8 cellular contexts compared by ENCODE assay signal in the genomic region with DNA sequence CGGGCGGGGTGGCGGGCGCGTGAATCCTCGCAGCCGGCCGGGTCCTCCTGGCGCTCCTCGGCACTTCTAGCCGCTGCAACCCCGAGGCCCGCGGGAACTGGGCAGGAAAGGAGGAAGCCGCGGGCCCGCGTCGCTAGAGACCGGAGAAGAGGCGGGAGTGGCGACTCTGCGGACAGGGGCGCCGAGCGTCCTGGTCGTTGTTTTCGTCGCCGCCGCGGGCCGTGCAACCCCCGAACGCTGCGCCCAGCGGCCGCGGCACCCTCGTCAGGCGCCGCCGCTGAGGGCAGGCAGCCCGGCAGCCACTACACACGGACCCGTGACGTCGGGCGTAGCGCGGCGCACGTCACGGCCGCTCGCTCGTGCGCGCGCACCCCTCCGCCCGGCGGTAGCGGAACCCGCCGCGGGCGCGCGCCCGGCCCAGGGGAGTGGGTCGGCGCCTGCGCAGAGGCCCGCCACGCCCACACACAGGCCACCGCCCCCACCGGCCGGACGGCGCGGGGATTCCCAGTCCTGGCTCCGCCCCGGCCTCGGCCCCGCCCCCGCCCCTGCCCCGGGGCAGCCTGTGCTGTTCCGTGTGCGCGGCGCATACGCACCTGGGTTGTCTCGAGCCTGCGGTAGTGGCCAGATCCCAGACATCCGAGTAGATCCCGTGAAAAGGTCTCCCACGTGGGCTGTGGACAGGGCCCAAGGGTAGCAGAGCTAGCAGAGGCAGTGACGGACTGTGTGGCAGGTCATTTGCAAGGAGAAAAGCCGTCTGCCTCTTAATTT. TPM values are rescaled to one million over a fixed set of nuclear protein-coding genes. Genes with fewer than 3 reads are reported as not detected.
DNase-seq lines count a peak whose midpoint lies in the region; ATAC-seq lines count a peak whose summit lies in the region.

A gene with protein sequence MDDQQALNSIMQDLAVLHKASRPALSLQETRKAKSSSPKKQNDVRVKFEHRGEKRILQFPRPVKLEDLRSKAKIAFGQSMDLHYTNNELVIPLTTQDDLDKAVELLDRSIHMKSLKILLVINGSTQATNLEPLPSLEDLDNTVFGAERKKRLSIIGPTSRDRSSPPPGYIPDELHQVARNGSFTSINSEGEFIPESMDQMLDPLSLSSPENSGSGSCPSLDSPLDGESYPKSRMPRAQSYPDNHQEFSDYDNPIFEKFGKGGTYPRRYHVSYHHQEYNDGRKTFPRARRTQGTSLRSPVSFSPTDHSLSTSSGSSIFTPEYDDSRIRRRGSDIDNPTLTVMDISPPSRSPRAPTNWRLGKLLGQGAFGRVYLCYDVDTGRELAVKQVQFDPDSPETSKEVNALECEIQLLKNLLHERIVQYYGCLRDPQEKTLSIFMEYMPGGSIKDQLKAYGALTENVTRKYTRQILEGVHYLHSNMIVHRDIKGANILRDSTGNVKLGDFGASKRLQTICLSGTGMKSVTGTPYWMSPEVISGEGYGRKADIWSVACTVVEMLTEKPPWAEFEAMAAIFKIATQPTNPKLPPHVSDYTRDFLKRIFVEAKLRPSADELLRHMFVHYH (minus strand): TSS at position 321 of the 768 bp plus-strand sequence. CDS start 44,846 bp downstream, outside the sequence.

- POLR2A ChIA-PET in naive thymus-derived CD4-positive, alpha-beta T cell (lab: Charles Lee): interaction anchor here (0.7 to 2.5 kb wide), 12 partner anchors 8 to 423 kb away, joined by 3 to 25 read pairs (median 4); a partner anchor contains a TSS

- peaks cover 45 to 71% (median 67%) of the 10 kb centered on the region in 7 donors for H3K4me1 Mint-ChIP-seq in naive thymus-derived CD4-positive, alpha-beta T cell
- peaks cover 83% of the 10 kb centered on the region for H3K4me1 Mint-ChIP-seq in stimulated activated memory B cell treated with anti-CD40 and anti-IgM and Interleukin-4, amounts not matched to agents 10 μg/mL and 1 μg/mL and 100 μg/mL, for 72 hours

- peak within 1 kb of the TSS; percentile 98 for H3K27ac ChIP-seq in KOPT-K1 (ENCODE audit: low read depth, low read length, poor library complexity, severe bottlenecking)
- peak within 1 kb of the TSS; percentile 100 for H3K27ac ChIP-seq in naive thymus-derived CD4-positive, alpha-beta T cell (ENCODE audit: low read depth, low read length)

- H3K4me3 ChIP-seq in naive thymus-derived CD4-positive, alpha-beta T cell (ENCODE audit: low read length): peak within 1 kb of the TSS; percentile 78

- H3K4me1 ChIP-seq in naive thymus-derived CD4-positive, alpha-beta T cell (ENCODE audit: control insufficient read depth in 2 of 2, insufficient read depth in 2 of 2, low read length in 2 of 2): peaks cover 23 to 30% of the 10 kb centered on the region in 2 donors

- peak; percentile 65 for ATAC-seq in GM21786 (IDR thresholded peaks at IDR 0.05; ENCODE audit: unreplicated experiment)
- peak; percentile 88 for ATAC-seq in naive thymus-derived CD4-positive, alpha-beta T cell
- peak; percentile 89 for ATAC-seq in stimulated activated memory B cell treated with anti-CD40 and anti-IgM and Interleukin-4, amounts not matched to agents 10 μg/mL and 1 μg/mL and 100 μg/mL, for 72 hours

- intact Hi-C loops in naive thymus-derived CD4-positive, alpha-beta T cell (cut with micrococcal nuclease): loop anchor here (1.0 to 10.0 kb wide), 15 partner anchors 10 to 703 kb away; a partner anchor contains a TSS

- no peaks in the 10 kb centered on the region for H3K27me3 ChIP-seq in naive thymus-derived CD4-positive, alpha-beta T cell (ENCODE audit: control insufficient read depth in 2 of 2, insufficient read depth in 2 of 2, low read length in 2 of 2)

- peak; percentile 90 for DNase-seq in DMS79 treated with DMSO at 0.1 percent for 48 hours (lab: John Stamatoyannopoulos, UW)
- peak; percentile 90 for DNase-seq in RKO (ENCODE audit: low spot score)
- DNase-seq in activated T-helper 1 cell treated with anti-CD3 and anti-CD28 coated beads, Interleukin-2, amount 50 U/mL, for 16 hours (ENCODE audit: low read depth in 1 of 2, low spot score in 1 of 2): peak; percentile 81 to 95
- DNase-seq in fibroblast of gingiva (ENCODE audit: low read depth): peak; percentile 92
- peak; percentile 89 to 97 (median 93) for DNase-seq in naive thymus-derived CD4-positive, alpha-beta T cell

- peaks cover 0 to 1% (median 0%) of the 10 kb centered on the region in 5 donors for H3K27me3 Mint-ChIP-seq in naive thymus-derived CD4-positive, alpha-beta T cell
- H3K27me3 Mint-ChIP-seq in stimulated activated memory B cell treated with anti-CD40 and anti-IgM and Interleukin-4, amounts not matched to agents 10 μg/mL and 1 μg/mL and 100 μg/mL, for 72 hours: no peaks in the 10 kb centered on the region

- no peaks in the 10 kb centered on the region for H3K9me3 ChIP-seq in KOPT-K1 (ENCODE audit: insufficient read depth, low read length, poor library complexity, severe bottlenecking)
- H3K9me3 ChIP-seq in naive thymus-derived CD4-positive, alpha-beta T cell (ENCODE audit: control insufficient read depth in 2 of 3, low read length in 3 of 3): no peaks in the 10 kb centered on the region

- H3K36me3 ChIP-seq in KOPT-K1 (ENCODE audit: insufficient read depth, low read length): peaks cover 9% of the 10 kb centered on the region; the same call in 1 of the 2 replicates
- peaks cover 0 to 3% (median 0%) of the 10 kb centered on the region in 3 experiments for H3K36me3 ChIP-seq in naive thymus-derived CD4-positive, alpha-beta T cell (ENCODE audit: control insufficient read depth in 2 of 3, insufficient read depth in 3 of 3, low read length in 3 of 3)

- H3K9me3 Mint-ChIP-seq in naive thymus-derived CD4-positive, alpha-beta T cell: peaks cover 0 to 7% (median 0%) of the 10 kb centered on the region in 11 donors
- H3K9me3 Mint-ChIP-seq in stimulated activated memory B cell treated with anti-CD40 and anti-IgM and Interleukin-4, amounts not matched to agents 10 μg/mL and 1 μg/mL and 100 μg/mL, for 72 hours: peaks cover 3% of the 10 kb centered on the region

- H3K4me3 Mint-ChIP-seq in naive thymus-derived CD4-positive, alpha-beta T cell: peak within 1 kb of the TSS; percentile 87 to 97 (median 91)
- H3K4me3 Mint-ChIP-seq in stimulated activated memory B cell treated with anti-CD40 and anti-IgM and Interleukin-4, amounts not matched to agents 10 μg/mL and 1 μg/mL and 100 μg/mL, for 72 hours: peak within 1 kb of the TSS; percentile 90

- peak within 1 kb of the TSS; percentile 95 to 99 (median 97) for H3K27ac Mint-ChIP-seq in naive thymus-derived CD4-positive, alpha-beta T cell
- peak within 1 kb of the TSS; percentile 95 for H3K27ac Mint-ChIP-seq in stimulated activated memory B cell treated with anti-CD40 and anti-IgM and Interleukin-4, amounts not matched to agents 10 μg/mL and 1 μg/mL and 100 μg/mL, for 72 hours

- H3K36me3 Mint-ChIP-seq in naive thymus-derived CD4-positive, alpha-beta T cell: peaks cover 0 to 19% (median 4%) of the 10 kb centered on the region in 5 donors
- peaks cover 36% of the 10 kb centered on the region for H3K36me3 Mint-ChIP-seq in stimulated activated memory B cell treated with anti-CD40 and anti-IgM and Interleukin-4, amounts not matched to agents 10 μg/mL and 1 μg/mL and 100 μg/mL, for 72 hours

- CTCF ChIA-PET in naive thymus-derived CD4-positive, alpha-beta T cell (lab: Charles Lee): interaction anchor here (0.6 to 1.0 kb wide), 4 partner anchors 18 to 786 kb away, joined by 3 to 4 read pairs (median 3); no protein-coding TSS in a partner anchor

RNA-seq across cellular contexts. Expression of the gene that starts here (rescaled TPM):
- total RNA-seq in naive thymus-derived CD4-positive, alpha-beta T cell: 100 to 1,000 TPM in 1 of 5 experiments, 10 to 100 TPM in 4; 60.5 to 111 (median 84.5) TPM
- 10 to 100 TPM; 41.3 to 56.5 TPM for polyA plus RNA-seq in naive thymus-derived CD4-positive, alpha-beta T cell

Comparison
In these comparisons a context has a peak if more than half of its experiments do, and no peak if none do; other contexts are left out.
1. Peak in every context shown above with its lines: DNase-seq, ATAC-seq, H3K4me3 ChIP-seq and H3K27ac ChIP-seq.